8 cellular contexts compared by ENCODE assay signal in genomic region chr3:136750922-136751258, GRCh38. TPM values are rescaled to one million over a fixed set of nuclear protein-coding genes. Genes with fewer than 3 reads are reported as not detected.
DNase-seq lines count a peak whose midpoint lies in the region; ATAC-seq, FAIRE-seq and TF ChIP-seq lines count a peak whose summit lies in the region.

No MANE protein-coding gene starts in this region.

- DNase-seq in AG04450 (ENCODE audit: low read depth, low spot score) (peak; percentile 39), IMR-90 (peak; percentile 83), colonic mucosa (no peak), GM19239 (ENCODE audit: insufficient read length, low spot score) (no peak), frontal cortex (ENCODE audit: low spot score in 2 of 2) (no peak)
- DNase-seq in central memory CD4-positive, alpha-beta T cell = no peak

- peak overlapping the region; percentile 99 for H3K4me2 ChIP-seq in IMR-90 (ENCODE audit: low read depth, low read length)

- POLR2A ChIA-PET in AG04450 (lab: Yijun Ruan, JAX) = interaction anchor here (2.0 to 2.2 kb wide), 2 partner anchors 15 to 360 kb away, joined by 12 to 24 read pairs; no protein-coding TSS in a partner anchor
- POLR2A ChIA-PET in IMR-90 (lab: Charles Lee; ENCODE audit: unreplicated experiment) = no interaction called here

- peak overlapping the region; percentile 50 for H4K5ac ChIP-seq in IMR-90 (ENCODE audit: low read depth, low read length)

- CTCF ChIA-PET in AG04450 (lab: Charles Lee) = no interaction called here
- CTCF ChIA-PET in IMR-90 (lab: Yijun Ruan, JAX) = no interaction called here

- 0 out of 2 replicates have a peak, but pooled peaks cover 2% of the 10 kb centered on the region for H3K36me3 ChIP-seq in IMR-90 (ENCODE audit: control insufficient read depth, insufficient read depth, low read length)
- no peaks in the 10 kb centered on the region for H3K36me3 ChIP-seq in colonic mucosa
- peaks cover 0 to 19% of the 10 kb centered on the region in 2 donors for H3K36me3 ChIP-seq in muscle layer of duodenum (ENCODE audit: control insufficient read depth in 1 of 2, insufficient read depth in 2 of 2, low read length in 2 of 2)

- dilution Hi-C loops in IMR-90 (cut with HindIII; ENCODE audit: low sequenced_read_pairs, unreplicated experiment) = no loop called here

- H2BK15ac ChIP-seq in IMR-90 (ENCODE audit: low read depth, low read length) = peak overlapping the region; percentile 68; the same call in 1 of the 3 replicates

- H3K9ac ChIP-seq in IMR-90 (ENCODE audit: low read depth, low read length) = peak overlapping the region; percentile 98
- peak overlapping the region; percentile 54 to 77 for H3K9ac ChIP-seq in colonic mucosa (ENCODE audit: low read depth in 2 of 2, low read length in 2 of 2)

- H2AK9ac ChIP-seq in IMR-90 (replicated peaks; ENCODE audit: low read depth, low read length, poor library complexity) = peak overlapping the region; percentile 84

- peak overlapping the region; percentile 94 for H3K14ac ChIP-seq in IMR-90 (replicated peaks; ENCODE audit: low read depth, low read length)

- peak overlapping the region; percentile 71 for H3K4me3 ChIP-seq in AG04450 (ENCODE audit: low read depth, low read length)
- peak overlapping the region; percentile 77 for H3K4me3 ChIP-seq in IMR-90 (ENCODE audit: insufficient read depth, low read depth, low read length)
- peak overlapping the region; percentile 60 for H3K4me3 ChIP-seq in colonic mucosa
- peak overlapping the region; percentile 73 to 94 for H3K4me3 ChIP-seq in muscle layer of duodenum (ENCODE audit: low read depth in 1 of 2, low read length in 2 of 2)

- H3K27me3 ChIP-seq in AG04450 (ENCODE audit: control insufficient read depth, insufficient read depth, low read length) (no peaks in the 10 kb centered on the region), IMR-90 (ENCODE audit: control insufficient read depth, insufficient read depth, low read length) (no peaks in the 10 kb centered on the region), colonic mucosa (no peaks in the 10 kb centered on the region), muscle layer of duodenum (ENCODE audit: low read depth, low read length) (no peaks in the 10 kb centered on the region)

- peak overlapping the region; percentile 98 for H3K56ac ChIP-seq in IMR-90 (ENCODE audit: extremely low read depth, insufficient read depth, low read length)

- FAIRE-seq in GM19239 (lab: Jason Lieb, UNC) = no peak
- no peak for FAIRE-seq in frontal cortex (lab: Jason Lieb, UNC)

- TF ChIP-seq CTCF in AG04450 (IDR thresholded peaks at IDR 0.05; ENCODE audit: low read depth, low read length) = no peak
- no peak for TF ChIP-seq CTCF in IMR-90 (conservative IDR thresholded peaks at IDR 0.05; ENCODE audit: low read depth, low read length)
- no peak for TF ChIP-seq CTCF in colonic mucosa (IDR thresholded peaks at IDR 0.05)

- ATAC-seq in IMR-90 (ENCODE audit: low read depth) (no peak), HG03354 (IDR thresholded peaks at IDR 0.05; ENCODE audit: poor library complexity, severe bottlenecking, unreplicated experiment) (no peak)

- H4K8ac ChIP-seq in IMR-90 (ENCODE audit: low read depth in 2 of 2, low read length in 2 of 2) = peak overlapping the region; percentile 89 to 98

- H4K20me1 ChIP-seq in IMR-90 (ENCODE audit: insufficient read depth, low read length) = no peaks in the 10 kb centered on the region

- no peak for TF ChIP-seq RAD21 in IMR-90 (IDR thresholded peaks at IDR 0.05; ENCODE audit: low read length)

- H2BK120ac ChIP-seq in IMR-90 (ENCODE audit: low read depth, low read length) = peak overlapping the region; percentile 97

- H3K9me1 ChIP-seq in IMR-90 (ENCODE audit: insufficient read depth, low read length) = peaks cover 10% of the 10 kb centered on the region

- H2AFZ ChIP-seq in IMR-90 (replicated peaks; ENCODE audit: low read length, poor library complexity) = peak overlapping the region; percentile 78

- H3K9me3 ChIP-seq in AG04450 (ENCODE audit: control insufficient read depth, insufficient read depth, low read length) = no peaks in the 10 kb centered on the region
- no peaks in the 10 kb centered on the region for H3K9me3 ChIP-seq in IMR-90 (ENCODE audit: control insufficient read depth, insufficient read depth, low read length)
- H3K9me3 ChIP-seq in colonic mucosa = no peaks in the 10 kb centered on the region
- H3K9me3 ChIP-seq in muscle layer of duodenum (ENCODE audit: control insufficient read depth in 1 of 2, low read length in 2 of 2) = no peaks in the 10 kb centered on the region

- peak overlapping the region; percentile 95 for H3K4ac ChIP-seq in IMR-90 (ENCODE audit: low read depth, low read length)

- peak overlapping the region; percentile 94 for H2BK5ac ChIP-seq in IMR-90 (ENCODE audit: low read depth, low read length, poor library complexity, severe bottlenecking)

- TF ChIP-seq POLR2A in IMR-90 (IDR thresholded peaks at IDR 0.05; ENCODE audit: low read depth, low read length) = no peak

- no CpG with 5 or more reads among the region's 7 CpGs for WGBS in IMR-90 (ENCODE audit: extremely low coverage in 2 of 2, insufficient read length in 1 of 2), 2 experiments

- peak overlapping the region; percentile 98 for H4K91ac ChIP-seq in IMR-90 (ENCODE audit: insufficient read depth, low read depth, low read length)

- peak overlapping the region; percentile 97 for H3K23ac ChIP-seq in IMR-90 (ENCODE audit: low read depth, low read length)

- H3K18ac ChIP-seq in IMR-90 (ENCODE audit: low read depth, low read length) = peak overlapping the region; percentile 71

- BruUV-seq in IMR-90 (replicated peaks; lab: Mats Ljungman, UMichigan) = no TSS peak

- H3K27ac ChIP-seq in AG04450 (ENCODE audit: low read depth, low read length) = peak overlapping the region; percentile 100
- peak overlapping the region; percentile 99 for H3K27ac ChIP-seq in IMR-90 (ENCODE audit: insufficient read depth, low read length)
- H3K27ac ChIP-seq in colonic mucosa = peak overlapping the region; percentile 98
- H3K27ac ChIP-seq in muscle layer of duodenum (ENCODE audit: low read length) = peak overlapping the region; percentile 95

- intact Hi-C loops in IMR-90 (cut with micrococcal nuclease) (loop anchor here (1.0 to 10.0 kb wide), 3 partner anchors 206 to 1194 kb away; no protein-coding TSS in a partner anchor), colonic mucosa (cut with DNase I) (loop anchor here (5.0 to 10.0 kb wide), 3 partner anchors 359 to 676 kb away; partner anchors contain the start of gene MSL2)

- peak overlapping the region; percentile 90 for H2BK20ac ChIP-seq in IMR-90 (ENCODE audit: low read depth, low read length)

- H2AK5ac ChIP-seq in IMR-90 (ENCODE audit: low read depth, low read length) = peak overlapping the region; percentile 76; the same call in 1 of the 2 replicates

- in situ Hi-C loops in IMR-90 (cut with MboI; ENCODE audit: low sequenced_read_pairs) = loop anchor here (10.0 kb wide), 2 partner anchors 446 to 676 kb away; no protein-coding TSS in a partner anchor

- peaks cover 10 to 35% of the 10 kb centered on the region in 2 experiments; a peak in 3 of 4 replicates for H3K79me1 ChIP-seq in IMR-90 (ENCODE audit: low read depth in 1 of 2, low read length in 2 of 2)

- H3K4me1 ChIP-seq in IMR-90 (ENCODE audit: control insufficient read depth, insufficient read depth, low read length) (peaks cover 3% of the 10 kb centered on the region), colonic mucosa (no peaks in the 10 kb centered on the region), muscle layer of duodenum (ENCODE audit: control insufficient read depth in 1 of 2, insufficient read depth in 2 of 2, low read length in 2 of 2) (peaks cover 19 to 21% of the 10 kb centered on the region in 2 donors)

TF ChIP-seq in IMR-90, 13 proteins besides CTCF, POLR2A, EP300 and RAD21:
- TF ChIP-seq CHD1 (IDR thresholded peaks at IDR 0.05; ENCODE audit: low read depth, low read length) (no peak), NFE2L2 (IDR thresholded peaks at IDR 0.05; ENCODE audit: low read depth, low read length) (peak; percentile 47; the same call in 1 of the 2 replicates), BHLHE40 (IDR thresholded peaks at IDR 0.05; ENCODE audit: low read depth, low read length) (0 out of 2 replicates have a peak, but pooled peaks have one; percentile 31), MAFK (IDR thresholded peaks at IDR 0.05; ENCODE audit: low read depth, low read length) (peak; percentile 56)

RNA-seq across cellular contexts. Expression of gene STAG1, which starts 1.3 kb away (rescaled TPM):
- polyA plus RNA-seq in AG04450 (2011; rRNA removed) (21.3 and 30.1 TPM in 2 replicates), IMR-90 (2012; rRNA removed) (7.9 and 9.6 TPM in 2 replicates)
- polyA minus RNA-seq in AG04450 (2011; rRNA and poly(A)+ RNA removed) = 24.0 and 43.8 TPM in 2 replicates
- total RNA-seq in IMR-90 (2012; rRNA removed) (32.3 and 53.3 TPM in 2 replicates), colonic mucosa (10 to 100 TPM; 38.2 to 43.5 TPM), frontal cortex (92.5 TPM)
- 1.5 and 2.2 TPM in 2 replicates for polyA plus RNA-seq in IMR-90 (2012; cell fraction: cytosol; rRNA removed)
- polyA plus RNA-seq in IMR-90 (2012; cell fraction: nucleus; rRNA removed; ENCODE audit: low replicate concordance) = 1.3 and 8.4 TPM in 2 replicates

Comparison
In these comparisons a context has a peak if more than half of its experiments do, and no peak if none do; other contexts are left out.
1. DNase-seq: peak in AG04450 (single experiment) and IMR-90 (single experiment); none in colonic mucosa (single experiment), GM19239 (single experiment), central memory CD4-positive, alpha-beta T cell (single experiment) and frontal cortex (0 of 2).
2. Peak in every context shown above with its lines, with median percentiles within 50 percentile points of each other: H3K27ac ChIP-seq and H3K4me3 ChIP-seq.